1 cellular context compared by ENCODE assay signal in the genomic region with DNA sequence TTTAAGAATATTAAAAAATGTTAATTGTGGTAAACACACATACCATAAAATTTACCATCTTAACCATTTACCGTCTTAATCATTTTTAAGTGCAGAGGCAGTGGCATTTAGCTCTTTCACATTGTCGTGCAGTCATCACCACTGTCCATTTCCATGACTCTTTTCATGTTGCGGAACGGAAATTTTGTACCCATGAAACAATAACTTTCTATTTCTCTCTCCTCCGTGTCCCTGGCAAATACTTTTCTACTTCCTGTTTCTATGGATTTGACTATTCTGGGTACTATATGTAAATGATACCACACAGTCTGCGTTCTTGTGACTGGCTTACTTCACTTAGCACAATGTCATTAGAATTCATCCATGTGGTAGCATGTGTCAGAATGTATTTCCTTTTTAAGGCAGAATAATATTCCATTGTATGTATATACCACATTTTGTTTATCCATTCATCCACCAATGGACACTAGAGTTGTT.
TF ChIP-seq lines count a peak whose summit lies in the region.

No MANE protein-coding gene starts in this region.

TF ChIP-seq in HEK293, 187 proteins besides CTCF, POLR2A, EP300 and RAD21 (continued from another document):
- TF ChIP-seq ZBTB44 (tag by site-specific recombination; IDR thresholded peaks at IDR 0.05) (no peak), ZNF248 (tag by site-specific recombination; IDR thresholded peaks at IDR 0.05) (no peak), ZXDB (tag by site-specific recombination; IDR thresholded peaks at IDR 0.05) (no peak), ZBTB7A (tag by site-specific recombination; IDR thresholded peaks at IDR 0.05; ENCODE audit: low read depth) (no peak), ZNF169 (tag by site-specific recombination; IDR thresholded peaks at IDR 0.05) (no peak), INSM2 (tag by site-specific recombination; IDR thresholded peaks at IDR 0.05) (no peak), ZEB2 (tag by site-specific recombination; IDR thresholded peaks at IDR 0.05) (0 out of 2 replicates have a peak, but pooled peaks have one; percentile 1)
